ENCODE assay signal across 15 cellular contexts in genomic region chr10:70699659-70700174, GRCh38. TPM values are rescaled to one million over a fixed set of nuclear protein-coding genes. Genes with fewer than 3 reads are reported as not detected.
DNase-seq lines count a peak whose midpoint lies in the region; ATAC-seq lines count a peak whose summit lies in the region.
"Had no signal": no experiment of that assay in that cellular context is flagged by ENCODE, and none has a peak within 500 bp of the region (broad histone marks: within the 10 kb centered on the region; RNA-seq: fewer than 3 reads in every experiment).

No MANE protein-coding gene starts in this region.

- peak; percentile 15 for DNase-seq in ELR (ENCODE audit: low read depth)
- DNase-seq in MV-4-11 (lab: John Stamatoyannopoulos, UW): peak; percentile 32
- DNase-seq in neuronal stem cell (ENCODE audit: low spot score): no peak
- DNase-seq in Kasumi-1 (lab: John Stamatoyannopoulos, UW): no peak
- no peak for DNase-seq in NCI-H82 (lab: John Stamatoyannopoulos, UW)
- DNase-seq: activated naive CD8-positive, alpha-beta T cell treated with anti-CD3 and anti-CD28 coated beads for 36 hours had no signal

- H3K9ac ChIP-seq in neuronal stem cell (ENCODE audit: low read depth, low read length, poor library complexity): no peak overlapping the region
- H3K9ac ChIP-seq: BLaER1 treated with 17β-estradiol and CSF1 and Interleukin-3, amounts not matched to agents 10 nM and 100 nM had no signal

- no peak overlapping the region for H4K8ac ChIP-seq in neuronal stem cell (ENCODE audit: low read depth, low read length)

- H3K9me3 ChIP-seq in neuronal stem cell (replicated peaks in 1 of 2; ENCODE audit: control insufficient read depth in 2 of 2, insufficient read depth in 1 of 2, low read depth in 1 of 2, low read length in 2 of 2): no peaks in the 10 kb centered on the region
- H3K9me3 ChIP-seq: BLaER1 treated with 17β-estradiol and CSF1 and Interleukin-3, amounts not matched to agents 10 nM and 100 nM; right lobe of liver had no signal

- H3K14ac ChIP-seq in neuronal stem cell (ENCODE audit: low read length): peak overlapping the region; percentile 56

- peaks cover 0 to 2% of the 10 kb centered on the region in 2 donors for H3K4me1 ChIP-seq in neuronal stem cell (ENCODE audit: control insufficient read depth in 2 of 2, insufficient read depth in 1 of 2, low read depth in 1 of 2, low read length in 2 of 2)
- H3K4me1 ChIP-seq: right lobe of liver had no signal

- no peak overlapping the region for H3K23ac ChIP-seq in neuronal stem cell (ENCODE audit: low read depth, low read length, poor library complexity)

- H3K4me3 ChIP-seq in neuronal stem cell (ENCODE audit: low read length in 2 of 2): no peak overlapping the region
- H3K4me3 ChIP-seq: BLaER1 treated with 17β-estradiol and CSF1 and Interleukin-3, amounts not matched to agents 10 nM and 100 nM; right lobe of liver had no signal

- peaks cover 0 to 3% (median 0%) of the 10 kb centered on the region in 3 experiments for H3K27me3 ChIP-seq in neuronal stem cell (ENCODE audit: control insufficient read depth in 3 of 3, insufficient read depth in 3 of 3, low read depth in 1 of 3, low read length in 3 of 3)
- H3K27me3 ChIP-seq: BLaER1 treated with 17β-estradiol and CSF1 and Interleukin-3, amounts not matched to agents 10 nM and 100 nM; right lobe of liver had no signal

- no peak overlapping the region for H3K4me2 ChIP-seq in neuronal stem cell (ENCODE audit: insufficient read depth, low read length, poor library complexity, severe bottlenecking)
- H3K4me2 ChIP-seq: BLaER1 treated with 17β-estradiol and CSF1 and Interleukin-3, amounts not matched to agents 10 nM and 100 nM had no signal

- no peak overlapping the region for H3K4ac ChIP-seq in neuronal stem cell (ENCODE audit: low read length)

- H2AK5ac ChIP-seq in neuronal stem cell (ENCODE audit: low read depth, low read length): peak overlapping the region; percentile 41

- H2AFZ ChIP-seq in neuronal stem cell (ENCODE audit: low read length): no peak overlapping the region

- no peaks in the 10 kb centered on the region for H3K79me1 ChIP-seq in neuronal stem cell (ENCODE audit: low read depth, low read length)

- no peak overlapping the region for H2BK120ac ChIP-seq in neuronal stem cell (ENCODE audit: low read depth, low read length)

- no peak overlapping the region for H2BK12ac ChIP-seq in neuronal stem cell (ENCODE audit: low read length)

- no peak overlapping the region for H3K27ac ChIP-seq in neuronal stem cell (replicated peaks; ENCODE audit: low read length)
- H3K27ac ChIP-seq: BLaER1 treated with 17β-estradiol and CSF1 and Interleukin-3, amounts not matched to agents 10 nM and 100 nM; right lobe of liver had no signal

- no peaks in the 10 kb centered on the region for H3K36me3 ChIP-seq in neuronal stem cell (replicated peaks in 1 of 2; ENCODE audit: control insufficient read depth in 2 of 2, insufficient read depth in 2 of 2, low read length in 2 of 2)
- H3K36me3 ChIP-seq: BLaER1 treated with 17β-estradiol and CSF1 and Interleukin-3, amounts not matched to agents 10 nM and 100 nM; right lobe of liver had no signal

- no CpG with 5 or more reads among the region's 10 CpGs for WGBS in neuronal stem cell (ENCODE audit: extremely low coverage in 2 of 2, insufficient read length in 2 of 2, insufficient replicate concordance in 1 of 2), 2 donors

- no peak overlapping the region for H2BK5ac ChIP-seq in neuronal stem cell (ENCODE audit: low read length)

- H3K18ac ChIP-seq in neuronal stem cell (ENCODE audit: low read length): peak overlapping the region; percentile 67

- H2BK15ac ChIP-seq in neuronal stem cell (ENCODE audit: low read length): no peak overlapping the region

- no peak overlapping the region for H4K91ac ChIP-seq in neuronal stem cell (ENCODE audit: low read depth, low read length, poor library complexity)

- ATAC-seq in esophagus mucosa (peak; percentile 86), GM19324 (IDR thresholded peaks at IDR 0.05; ENCODE audit: low FRiP score, unreplicated experiment) (no peak), HG02938 (IDR thresholded peaks at IDR 0.05; ENCODE audit: unreplicated experiment) (no peak)
- ATAC-seq: activated CD4-positive, CD25-positive, alpha-beta regulatory T cell treated with anti-CD3 and anti-CD28 coated beads, Interleukin-2, amount 50 U/mL, for 24 hours; natural killer cell treated with Interleukin-12 subunit alpha and Interleukin-12 subunit beta and Interleukin-15 and Interleukin-18, amount 100 ng/mL, for 72 hours; right lobe of liver; stimulated activated memory B cell treated with anti-CD40 and anti-IgM and Interleukin-4, amounts not matched to agents 10 μg/mL and 1 μg/mL and 100 μg/mL, for 72 hours had no signal

RNA-seq across cellular contexts. Expression of gene ADAMTS14, which starts 27.4 kb away (rescaled TPM):
- total RNA-seq in esophagus mucosa: 0.64 TPM
- 0.21 TPM for polyA plus RNA-seq in neuronal stem cell (2013, experiment 1 of 2)
- polyA plus RNA-seq in neuronal stem cell (2013, experiment 2 of 2): 0.19 TPM
- total RNA-seq: endothelial cell of umbilical vein had no signal
- polyA plus RNA-seq: endothelial cell of umbilical vein had no signal

Comparison
In these comparisons a context has a peak if more than half of its experiments do, and no peak if none do; other contexts are left out.
1. DNase-seq: peak in ELR (single experiment) and MV-4-11 (single experiment); none in neuronal stem cell (single experiment), Kasumi-1 (0 of 2) and NCI-H82 (single experiment).